In the genomic region with DNA sequence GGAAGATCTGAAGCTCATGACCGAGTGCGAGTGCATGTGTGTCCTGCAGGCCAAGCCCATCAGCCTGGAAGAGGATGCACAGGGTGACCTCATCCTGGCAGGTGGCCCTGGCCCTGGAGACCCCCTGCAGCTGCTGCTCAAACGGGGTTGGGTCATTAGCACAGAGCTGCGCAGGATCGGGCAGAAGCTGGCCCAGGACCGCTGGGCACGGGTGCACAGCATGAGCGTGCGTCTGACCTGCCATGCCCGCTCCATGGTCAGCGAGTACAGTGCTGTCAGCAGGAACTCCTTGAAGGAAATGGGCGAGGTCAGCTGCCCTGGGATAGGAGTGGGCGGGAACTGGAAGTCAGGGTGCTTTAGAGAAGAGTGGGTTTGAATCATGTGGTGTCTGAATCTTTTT, we compare ENCODE assay signal across 24 cellular contexts.
"Had no signal": no experiment of that assay in that cellular context is flagged by ENCODE, and none has a peak within 500 bp of the region (broad histone marks: within the 10 kb centered on the region; RNA-seq: fewer than 3 reads in every experiment).

No MANE protein-coding gene starts in this region.

- H3K9me3 Mint-ChIP-seq: activated naive CD4-positive, alpha-beta T cell treated with anti-CD3 and anti-CD28 coated beads, Interleukin-2, amount 50 U/mL, for 72 hours; activated T-cell treated with anti-CD3 and anti-CD28 coated beads, Interleukin-2, amount 50 U/mL, for 72 hours; central memory CD8-positive, alpha-beta T cell; dendritic cell treated with granulocyte-macrophage colony-stimulating factor and Interleukin-4, amounts not matched to agents 40 ng/mL and 50 ng/mL, for 4 days; immature natural killer cell; nephron progenitor cell had no signal

- ATAC-seq: activated CD4-positive, alpha-beta T cell treated with anti-CD3 and anti-CD28 coated beads for 36 hours; activated naive CD4-positive, alpha-beta T cell treated with anti-CD3 and anti-CD28 coated beads, Interleukin-2, amount 50 U/mL, for 72 hours; activated T-cell treated with anti-CD3 and anti-CD28 coated beads, Interleukin-2, amount 50 U/mL, for 72 hours; gastrocnemius medialis; left ventricle myocardium superior had no signal

- H3K4me3 ChIP-seq: esophagus squamous epithelium, gastrocnemius medialis, pancreas, prostate gland, testis, transverse colon had no signal

- H3K4me3 Mint-ChIP-seq: activated CD4-positive, alpha-beta T cell treated with anti-CD3 and anti-CD28 coated beads for 36 hours; activated T-cell treated with anti-CD3 and anti-CD28 coated beads, Interleukin-2, amount 50 U/mL, for 72 hours; central memory CD8-positive, alpha-beta T cell; dendritic cell treated with granulocyte-macrophage colony-stimulating factor and Interleukin-4, amounts not matched to agents 40 ng/mL and 50 ng/mL, for 4 days; immature natural killer cell; nephron progenitor cell had no signal

- H3K27ac ChIP-seq: epithelial cell of prostate, esophagus squamous epithelium, gastrocnemius medialis, pancreas, prostate gland, testis, transverse colon had no signal

- H3K4me1 ChIP-seq: esophagus squamous epithelium, pancreas, prostate gland, testis, transverse colon had no signal

- H3K4me1 Mint-ChIP-seq: activated CD4-positive, alpha-beta T cell treated with anti-CD3 and anti-CD28 coated beads for 36 hours; central memory CD8-positive, alpha-beta T cell; immature natural killer cell had no signal

- H3K36me3 ChIP-seq: esophagus squamous epithelium, gastrocnemius medialis, pancreas, prostate gland, transverse colon had no signal

- DNase-seq: activated CD4-positive, alpha-beta T cell treated with anti-CD3 and anti-CD28 coated beads for 36 hours; activated CD4-positive, CD25-positive, alpha-beta regulatory T cell; activated naive CD4-positive, alpha-beta T cell; activated T-cell treated with anti-CD3 and anti-CD28 coated beads for 4 hours; activated T-cell treated with anti-CD3 and anti-CD28 coated beads, Interleukin-2, amount 50 U/mL, for 72 hours; esophagus squamous epithelium; gastrocnemius medialis; glutamatergic neuron; hippocampal formation; immature natural killer cell; left ventricle myocardium superior; nephron progenitor cell; nucleus accumbens; stimulated activated CD4-positive, alpha-beta T cell treated with anti-CD3 and anti-CD28 coated beads, Interleukin-15, amount 100 ng/mL, for 24 hours; stimulated activated CD4-positive, alpha-beta T cell treated with anti-CD3 and anti-CD28 coated beads, Interleukin-2, amount 100 ng/mL, for 24 hours; stimulated activated naive CD4-positive, alpha-beta T cell; testis; transverse colon had no signal

- H3K27me3 ChIP-seq: esophagus squamous epithelium, gastrocnemius medialis, pancreas, testis, transverse colon had no signal

- H3K36me3 Mint-ChIP-seq: activated naive CD4-positive, alpha-beta T cell treated with anti-CD3 and anti-CD28 coated beads, Interleukin-2, amount 50 U/mL, for 72 hours; immature natural killer cell had no signal

- H3K9me3 ChIP-seq: esophagus squamous epithelium, gastrocnemius medialis, pancreas, prostate gland, testis, transverse colon had no signal

- H3K27ac Mint-ChIP-seq: activated CD4-positive, alpha-beta T cell treated with anti-CD3 and anti-CD28 coated beads for 36 hours; activated naive CD4-positive, alpha-beta T cell treated with anti-CD3 and anti-CD28 coated beads, Interleukin-2, amount 50 U/mL, for 72 hours; activated T-cell treated with anti-CD3 and anti-CD28 coated beads, Interleukin-2, amount 50 U/mL, for 72 hours; dendritic cell treated with granulocyte-macrophage colony-stimulating factor and Interleukin-4, amounts not matched to agents 40 ng/mL and 50 ng/mL, for 4 days; immature natural killer cell; nephron progenitor cell had no signal
